ENCODE assay signal across 11 cellular contexts in genomic region chr6:138110229-138110628, GRCh38.
"Had no signal": no experiment of that assay in that cellular context is flagged by ENCODE, and none has a peak within 500 bp of the region (broad histone marks: within the 10 kb centered on the region; RNA-seq: fewer than 3 reads in every experiment).

No MANE protein-coding gene starts in this region.

- H3K9me3 ChIP-seq: HAP-1 had no signal

- H3K27ac ChIP-seq: GM23248, HL-60, KMS-11 had no signal

- H3K36me3 ChIP-seq: HAP-1 had no signal

- DNase-seq: GM23248, GOT3, H7, HFFc6, IMR-90, Karpas-422, KBM-7 had no signal

- ATAC-seq: HCT116 had no signal

- H3K4me3 ChIP-seq: GM23248, HAP-1 had no signal

- H3K9ac ChIP-seq: GM23248, KMS-11 had no signal

- H3K4me2 ChIP-seq: KMS-11 had no signal

- H2AFZ ChIP-seq: GM23248 had no signal
